In genomic region chr15:43873651-43874050, GRCh38 we compare ENCODE assay signal across 27 cellular contexts.
"Had no signal": no experiment of that assay in that cellular context is flagged by ENCODE, and none has a peak within 500 bp of the region (broad histone marks: within the 10 kb centered on the region; RNA-seq: fewer than 3 reads in every experiment).

No MANE protein-coding gene starts in this region.

- H3K4me3 ChIP-seq: left lung, lung, mucosa of descending colon, pancreas, psoas muscle, right lobe of liver, smooth muscle cell, tibial nerve, uterus had no signal

- H3K27ac ChIP-seq: left lung, pancreas, psoas muscle, right lobe of liver, tibial nerve, uterus had no signal

- H3K36me3 ChIP-seq: pancreas, right lobe of liver, uterus had no signal

- H3K9me3 ChIP-seq: left lung, mucosa of descending colon, pancreas, psoas muscle, right lobe of liver, tibial nerve, uterus had no signal

- H3K27me3 Mint-ChIP-seq: naive thymus-derived CD4-positive, alpha-beta T cell; natural killer cell treated with Interleukin-12 subunit alpha and Interleukin-12 subunit beta and Interleukin-15 and Interleukin-18, amount 100 ng/mL, for 72 hours; stimulated activated memory B cell treated with anti-CD40 and anti-IgM and Interleukin-4, amounts not matched to agents 10 μg/mL and 1 μg/mL and 100 μg/mL, for 72 hours; stimulated activated naive CD8-positive, alpha-beta T cell treated with anti-CD3 and anti-CD28 coated beads, Interleukin-15, amount 100 ng/mL, for 72 hours; type B pancreatic cell had no signal

- H3K9me3 Mint-ChIP-seq: immature natural killer cell; naive thymus-derived CD4-positive, alpha-beta T cell; natural killer cell treated with Interleukin-12 subunit alpha and Interleukin-12 subunit beta and Interleukin-15 and Interleukin-18, amount 100 ng/mL, for 72 hours; stimulated activated memory B cell treated with anti-CD40 and anti-IgM and Interleukin-4, amounts not matched to agents 10 μg/mL and 1 μg/mL and 100 μg/mL, for 72 hours; stimulated activated naive CD8-positive, alpha-beta T cell treated with anti-CD3 and anti-CD28 coated beads, Interleukin-15, amount 100 ng/mL, for 72 hours; type B pancreatic cell had no signal

- H3K4me1 ChIP-seq: left lung, pancreas, psoas muscle, right lobe of liver, tibial nerve, uterus had no signal

- H3K27ac Mint-ChIP-seq: natural killer cell treated with Interleukin-12 subunit alpha and Interleukin-12 subunit beta and Interleukin-15 and Interleukin-18, amount 100 ng/mL, for 72 hours; stimulated activated memory B cell treated with anti-CD40 and anti-IgM and Interleukin-4, amounts not matched to agents 10 μg/mL and 1 μg/mL and 100 μg/mL, for 72 hours; type B pancreatic cell had no signal

- DNase-seq: hypothalamus; immature natural killer cell; kidney; left colon; left lung; mesendoderm; midbrain; mucosa of descending colon; naive thymus-derived CD4-positive, alpha-beta T cell; pancreas; posterior cingulate gyrus; psoas muscle; right lobe of liver; stimulated activated CD4-positive, alpha-beta T cell treated with anti-CD3 and anti-CD28 coated beads, Interleukin-1b, Interleukin-23, amount 100 ng/mL, for 48 hours; stimulated activated CD4-positive, alpha-beta T cell treated with anti-CD3 and anti-CD28 coated beads, Interleukin-2, amount 100 ng/mL, for 48 hours; stimulated activated CD4-positive, alpha-beta T cell treated with anti-CD3 and anti-CD28 coated beads, Interleukin-4, amount 100 ng/mL, for 4 hours; stimulated activated CD8-positive, alpha-beta memory T cell treated with anti-CD3 and anti-CD28 coated beads, Interleukin-4, amount 100 ng/mL, for 48 hours; stimulated activated naive CD4-positive, alpha-beta T cell treated with Interleukin-2 at 50 U/mL for 16 hours; stimulated activated naive CD8-positive, alpha-beta T cell treated with anti-CD3 and anti-CD28 coated beads, Interleukin-15, amount 100 ng/mL, for 72 hours; substantia nigra; uterus had no signal

- H3K4me2 ChIP-seq: smooth muscle cell had no signal

- H3K4me1 Mint-ChIP-seq: immature natural killer cell; stimulated activated memory B cell treated with anti-CD40 and anti-IgM and Interleukin-4, amounts not matched to agents 10 μg/mL and 1 μg/mL and 100 μg/mL, for 72 hours; stimulated activated naive CD8-positive, alpha-beta T cell treated with anti-CD3 and anti-CD28 coated beads, Interleukin-15, amount 100 ng/mL, for 72 hours had no signal

- H3K27me3 ChIP-seq: left lung, pancreas, right lobe of liver, tibial nerve, uterus had no signal

- ATAC-seq: left colon; left lung; mucosa of descending colon; naive thymus-derived CD4-positive, alpha-beta T cell; natural killer cell treated with Interleukin-12 subunit alpha and Interleukin-12 subunit beta and Interleukin-15 and Interleukin-18, amount 100 ng/mL, for 72 hours; pancreas; psoas muscle; right lobe of liver; stimulated activated memory B cell treated with anti-CD40 and anti-IgM and Interleukin-4, amounts not matched to agents 10 μg/mL and 1 μg/mL and 100 μg/mL, for 72 hours; stimulated activated naive CD8-positive, alpha-beta T cell treated with anti-CD3 and anti-CD28 coated beads, Interleukin-15, amount 100 ng/mL, for 72 hours had no signal

- H3K4me3 Mint-ChIP-seq: immature natural killer cell; naive thymus-derived CD4-positive, alpha-beta T cell; natural killer cell treated with Interleukin-12 subunit alpha and Interleukin-12 subunit beta and Interleukin-15 and Interleukin-18, amount 100 ng/mL, for 72 hours; stimulated activated memory B cell treated with anti-CD40 and anti-IgM and Interleukin-4, amounts not matched to agents 10 μg/mL and 1 μg/mL and 100 μg/mL, for 72 hours; stimulated activated naive CD8-positive, alpha-beta T cell treated with anti-CD3 and anti-CD28 coated beads, Interleukin-15, amount 100 ng/mL, for 72 hours; type B pancreatic cell had no signal
